ENCODE assay signal across 17 cellular contexts in the genomic region with DNA sequence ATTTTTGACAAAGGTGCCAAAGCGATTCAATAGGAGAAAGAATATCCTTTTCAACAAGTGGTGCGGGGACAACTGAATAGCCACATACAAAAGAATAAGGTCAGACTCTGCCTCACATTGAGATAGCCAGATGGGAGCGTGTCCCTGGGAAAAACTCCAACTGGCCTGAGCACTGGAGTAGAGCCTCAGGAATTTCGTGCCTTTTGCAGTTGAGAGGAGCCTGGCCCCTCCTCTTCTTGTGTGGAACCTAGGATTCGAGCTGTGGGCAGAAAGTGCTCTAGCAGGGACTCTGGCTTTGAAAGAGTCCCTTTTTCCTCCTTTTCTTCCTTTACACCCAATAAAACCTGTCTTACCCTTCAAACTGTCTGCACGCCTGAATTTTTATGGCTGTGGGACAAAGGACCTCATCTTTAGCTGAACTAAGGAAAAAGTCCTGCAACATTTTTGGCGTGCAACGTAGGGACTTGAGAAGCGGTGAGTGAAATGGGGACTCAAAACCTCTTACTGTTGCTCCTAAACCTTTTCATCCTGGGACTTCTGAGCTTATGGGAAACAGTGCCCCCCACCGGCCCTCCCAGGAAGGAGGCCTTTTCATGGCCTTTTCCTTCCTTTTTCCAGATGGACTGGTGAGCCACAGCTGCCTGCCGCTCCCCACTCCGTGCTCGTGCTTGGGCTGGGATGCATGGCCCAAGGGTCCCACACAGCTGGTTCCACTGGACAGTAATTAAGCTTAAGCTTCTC.
DNase-seq lines count a peak whose midpoint lies in the region; FAIRE-seq and TF ChIP-seq lines count a peak whose summit lies in the region.
"Had no signal": no experiment of that assay in that cellular context is flagged by ENCODE, and none has a peak within 500 bp of the region (broad histone marks: within the 10 kb centered on the region; RNA-seq: fewer than 3 reads in every experiment).

No MANE protein-coding gene starts in this region.

- no peak for FAIRE-seq in keratinocyte (lab: Jason Lieb, UNC)

- no peaks in the 10 kb centered on the region for H3K9me3 ChIP-seq in keratinocyte (ENCODE audit: control insufficient read depth, low read depth, low read length)
- H3K9me3 ChIP-seq: Caco-2, esophagus squamous epithelium, thyroid gland had no signal

- no peaks in the 10 kb centered on the region for H3K4me1 ChIP-seq in keratinocyte (ENCODE audit: control insufficient read depth, extremely low read depth, insufficient read depth, low read length)
- H3K4me1 ChIP-seq: Caco-2, esophagus squamous epithelium, thyroid gland had no signal

- H3K27ac ChIP-seq in keratinocyte (ENCODE audit: control insufficient read depth, insufficient read depth, low read length): no peak overlapping the region
- H3K27ac ChIP-seq: esophagus squamous epithelium, thyroid gland had no signal

- H3K4me2 ChIP-seq in keratinocyte (ENCODE audit: control insufficient read depth, extremely low read depth, insufficient read depth, low read depth, low read length): no peak overlapping the region

- no peak overlapping the region for H2AFZ ChIP-seq in keratinocyte (ENCODE audit: control insufficient read depth, low read length)

- H3K79me2 ChIP-seq in keratinocyte (ENCODE audit: control insufficient read depth, insufficient read depth, low read length): no peaks in the 10 kb centered on the region

- DNase-seq in Daoy (ENCODE audit: low read depth) (peak; percentile 3), H7 (peak; percentile 17), cerebellar cortex (ENCODE audit: low spot score) (peak; percentile 74), keratinocyte (ENCODE audit: low read depth, low spot score) (no peak), NCI-H446 treated with DMSO at 0.1 percent for 48 hours (lab: John Stamatoyannopoulos, UW) (no peak), NCI-H2171 treated with DMSO at 0.1 percent for 48 hours (lab: John Stamatoyannopoulos, UW) (no peak)
- no peak for DNase-seq in effector CD4-positive, alpha-beta T cell
- DNase-seq: activated CD4-positive, alpha-beta T cell treated with anti-CD3 and anti-CD28 coated beads for 36 hours; activated CD8-positive, alpha-beta memory T cell treated with anti-CD3 and anti-CD28 coated beads, Interleukin-2, amount 10 ng/mL, durations not matched to agents 7 days and 5 days; Caco-2; esophagus squamous epithelium; glutamatergic neuron; NCI-H187 treated with DMSO at 0.1 percent for 48 hours; RPMI8226; stimulated activated naive B cell treated with anti-CD40 and anti-IgM and Interleukin-4, amounts not matched to agents 10 μg/mL and 1 μg/mL and 100 μg/mL, for 72 hours; SW 1271; thyroid gland had no signal

- dilution Hi-C loops in keratinocyte (cut with MboI; ENCODE audit: extremely low pct_ligation_motif_present, low sequenced_read_pairs): no loop called here

- TF ChIP-seq CTCF in keratinocyte (optimal IDR thresholded peaks at IDR 0.05 in 1 of 3, IDR thresholded peaks at IDR 0.05 in 1 of 3, conservative IDR thresholded peaks at IDR 0.05 in 1 of 3; ENCODE audit: extremely low read depth in 1 of 3, insufficient read depth in 2 of 3, low read length in 3 of 3): peak in 2 of 3 experiments; percentile 14 to 16

- no peaks in the 10 kb centered on the region for H3K9me1 ChIP-seq in keratinocyte (ENCODE audit: control insufficient read depth, extremely low read depth, insufficient read depth, low read length)

- no peaks in the 10 kb centered on the region for H3K27me3 ChIP-seq in H7 (ENCODE audit: control insufficient read depth, insufficient read depth, low read length)
- H3K27me3 ChIP-seq in keratinocyte (ENCODE audit: control insufficient read depth, extremely low read depth, insufficient read depth, low read length): no peaks in the 10 kb centered on the region
- H3K27me3 ChIP-seq: thyroid gland had no signal

- no peak overlapping the region for H3K9ac ChIP-seq in keratinocyte (ENCODE audit: control insufficient read depth, extremely low read depth, insufficient read depth, low read length)

- no peaks in the 10 kb centered on the region for H4K20me1 ChIP-seq in keratinocyte (ENCODE audit: control insufficient read depth, extremely low read depth, insufficient read depth, low read length)

- H3K36me3 ChIP-seq in H7 (replicated peaks; ENCODE audit: control insufficient read depth, insufficient read depth, low read length) (no peaks in the 10 kb centered on the region), keratinocyte (ENCODE audit: control insufficient read depth in 2 of 2, extremely low read depth in 1 of 2, insufficient read depth in 2 of 2, low read length in 2 of 2) (no peaks in the 10 kb centered on the region)
- H3K36me3 ChIP-seq: esophagus squamous epithelium, thyroid gland had no signal

- H3K4me3 ChIP-seq in H7 (ENCODE audit: insufficient read depth, low read depth, low read length): no peak overlapping the region
- H3K4me3 ChIP-seq in keratinocyte (ENCODE audit: control insufficient read depth in 2 of 3, extremely low read depth in 1 of 3, insufficient read depth in 2 of 3, low read depth in 1 of 3, low read length in 3 of 3): no peak overlapping the region
- H3K4me3 ChIP-seq: esophagus squamous epithelium, thyroid gland had no signal

Comparison
In these comparisons a context has a peak if more than half of its experiments do, and no peak if none do; other contexts are left out.
1. DNase-seq: peak in Daoy (single experiment), H7 (single experiment) and cerebellar cortex (single experiment); none in keratinocyte (single experiment), NCI-H446 treated with DMSO at 0.1 percent for 48 hours (single experiment), effector CD4-positive, alpha-beta T cell (single experiment) and NCI-H2171 treated with DMSO at 0.1 percent for 48 hours (single experiment).